8 cellular contexts compared by ENCODE assay signal in genomic region chr6:109008951-109009760, GRCh38.
DNase-seq lines count a peak whose midpoint lies in the region; ATAC-seq and TF ChIP-seq lines count a peak whose summit lies in the region.

No MANE protein-coding gene starts in this region.

- peak overlapping the region; percentile 87 for H3K4me3 ChIP-seq in AG04450 (ENCODE audit: low read depth, low read length)
- H3K4me3 ChIP-seq in choroid plexus epithelial cell (ENCODE audit: low read depth, low read length) = peak overlapping the region; percentile 78

- DNase-seq in AG04450 (ENCODE audit: low read depth, low spot score) (peak; percentile 48), NCI-H460 (ENCODE audit: extremely low read depth, low read depth) (peak; percentile 67), choroid plexus epithelial cell (ENCODE audit: low read depth) (peak; percentile 89)
- peak; percentile 89 to 91 for DNase-seq in activated CD4-positive, alpha-beta T cell treated with anti-CD3 and anti-CD28 coated beads for 4 hours
- peak; percentile 63 to 79 for DNase-seq in stimulated activated CD4-positive, alpha-beta T cell treated with anti-CD3 and anti-CD28 coated beads, Interleukin-1b, Interleukin-23, amount 100 ng/mL, for 1 hour (ENCODE audit: low read depth in 2 of 2)

- H3K9me3 ChIP-seq in AG04450 (ENCODE audit: control insufficient read depth, insufficient read depth, low read length) = no peaks in the 10 kb centered on the region

- H3K27me3 ChIP-seq in AG04450 (ENCODE audit: control insufficient read depth, insufficient read depth, low read length) (no peaks in the 10 kb centered on the region), layer of hippocampus (ENCODE audit: control insufficient read depth, insufficient read depth, low read length) (no peaks in the 10 kb centered on the region)

- POLR2A ChIA-PET in AG04450 (lab: Yijun Ruan, JAX) = interaction anchor here (0.8 to 1.0 kb wide), 3 partner anchors 63 to 300 kb away, joined by 3 to 5 read pairs (median 4); partner anchors contain the start of gene SESN1

- CTCF ChIA-PET in AG04450 (lab: Charles Lee) = interaction anchor here (0.5 to 2.9 kb wide), 4 partner anchors 12 to 515 kb away, joined by 3 to 9 read pairs (median 3); no protein-coding TSS in a partner anchor

- ATAC-seq in GM18907 (IDR thresholded peaks at IDR 0.05; ENCODE audit: unreplicated experiment) (peak; percentile 92), HG03280 (IDR thresholded peaks at IDR 0.05; ENCODE audit: unreplicated experiment) (peak; percentile 95)

- no peak for TF ChIP-seq CTCF in AG04450 (IDR thresholded peaks at IDR 0.05; ENCODE audit: low read depth, low read length)
- TF ChIP-seq CTCF in choroid plexus epithelial cell (conservative IDR thresholded peaks at IDR 0.05; ENCODE audit: low read depth, low read length) = no peak

- H3K27ac ChIP-seq in AG04450 (ENCODE audit: low read depth, low read length) = peak overlapping the region; percentile 58
- H3K27ac ChIP-seq in layer of hippocampus (ENCODE audit: low read depth, low read length) = peak overlapping the region; percentile 96

Comparison
In these comparisons a context has a peak if more than half of its experiments do, and no peak if none do; other contexts are left out.
1. Peak in every context shown above with its lines: DNase-seq, ATAC-seq, H3K4me3 ChIP-seq and H3K27ac ChIP-seq.